In genomic region chr19:4102339-4103072, GRCh38 we compare ENCODE assay signal across 26 cellular contexts. TPM values are rescaled to one million over a fixed set of nuclear protein-coding genes. Genes with fewer than 3 reads are reported as not detected.
"Had no signal": no experiment of that assay in that cellular context is flagged by ENCODE, and none has a peak within 500 bp of the region (broad histone marks: within the 10 kb centered on the region; RNA-seq: fewer than 3 reads in every experiment).

No MANE protein-coding gene starts in this region.

- H2AFZ ChIP-seq: hepatocyte, neural progenitor cell had no signal

- H3K27me3 ChIP-seq: ascending aorta, brain microvascular endothelial cell, hepatocyte, neural progenitor cell, spleen, tibial artery had no signal

- H3K27ac ChIP-seq: ascending aorta, brain microvascular endothelial cell, hepatocyte, left ventricle myocardium inferior, neural progenitor cell, prostate gland, tibial artery had no signal

- H3K4me2 ChIP-seq: hepatocyte, neural progenitor cell had no signal

- H3K36me3 ChIP-seq: neural progenitor cell had no signal

- H3K9ac ChIP-seq: neural progenitor cell had no signal

- H3K4me3 ChIP-seq: ascending aorta, hepatocyte, left ventricle myocardium inferior, neural progenitor cell, prostate gland, spleen, tibial artery had no signal

- DNase-seq: activated CD8-positive, alpha-beta memory T cell treated with anti-CD3 and anti-CD28 coated beads, Interleukin-2, amount 10 ng/mL, durations not matched to agents 7 days and 5 days; activated effector memory CD4-positive, alpha-beta T cell treated with anti-CD3 and anti-CD28 coated beads, Interleukin-2, amount 50 U/mL, for 16 hours; activated T-cell treated with anti-CD3 and anti-CD28 coated beads for 4 hours; brain microvascular endothelial cell; dermis blood vessel endothelial cell; effector CD8-positive, alpha-beta T cell; foreskin melanocyte; glutamatergic neuron; immature natural killer cell; kidney glomerular epithelial cell; left ventricle myocardium inferior; naive thymus-derived CD8-positive, alpha-beta T cell; spleen; stimulated activated CD4-positive, alpha-beta T cell treated with anti-CD3 and anti-CD28 coated beads, Interleukin-4, amount 100 ng/mL, for 1 hour; stimulated activated naive CD4-positive, alpha-beta T cell treated with Interleukin-2 at 50 U/mL for 16 hours; tibial artery had no signal

- H3K9me3 ChIP-seq: ascending aorta, left ventricle myocardium inferior, prostate gland, spleen, tibial artery had no signal

- ATAC-seq: activated CD4-positive, CD25-positive, alpha-beta regulatory T cell treated with anti-CD3 and anti-CD28 coated beads, Interleukin-2, amount 50 U/mL, for 24 hours; activated CD8-positive, alpha-beta memory T cell treated with anti-CD3 and anti-CD28 coated beads, Interleukin-2, amount 10 ng/mL, durations not matched to agents 7 days and 5 days; naive thymus-derived CD8-positive, alpha-beta T cell had no signal

- H3K4me1 ChIP-seq: neural progenitor cell, prostate gland had no signal

- H3K79me2 ChIP-seq: hepatocyte had no signal

RNA-seq across cellular contexts. Expression of gene CREB3L3, which starts 50.9 kb away (rescaled TPM):
- total RNA-seq: activated CD4-positive, alpha-beta T cell treated with anti-CD3 and anti-CD28 coated beads, Interleukin-2, amount 10 ng/mL, durations not matched to agents 24 days and 14 days; dermis blood vessel endothelial cell; left ventricle myocardium inferior; lung microvascular endothelial cell; naive thymus-derived CD8-positive, alpha-beta T cell; osteocyte; prostate gland; urinary bladder had no signal
- polyA plus RNA-seq: esophagus; immature natural killer cell; naive thymus-derived CD8-positive, alpha-beta T cell had no signal
